Comparison of ENCODE assay signal across 10 cellular contexts in genomic region chr12:115468087-115468510, GRCh38.
DNase-seq lines count a peak whose midpoint lies in the region; ATAC-seq and TF ChIP-seq lines count a peak whose summit lies in the region.
"Had no signal": no experiment of that assay in that cellular context is flagged by ENCODE, and none has a peak within 500 bp of the region (broad histone marks: within the 10 kb centered on the region; RNA-seq: fewer than 3 reads in every experiment).

No MANE protein-coding gene starts in this region.

- peaks cover 0 to 4% of the 10 kb centered on the region in 2 donors for H3K9me3 Mint-ChIP-seq in activated T-cell treated with anti-CD3 and anti-CD28 coated beads, Interleukin-2, amount 50 U/mL, for 72 hours

- no peaks in the 10 kb centered on the region for H3K27me3 ChIP-seq in GM06990 (replicated peaks; ENCODE audit: control insufficient read depth, insufficient read depth, low read length)
- no peaks in the 10 kb centered on the region for H3K27me3 ChIP-seq in Peyer's patch
- H3K27me3 ChIP-seq in colonic mucosa = no peaks in the 10 kb centered on the region
- H3K27me3 ChIP-seq in mucosa of stomach (ENCODE audit: control insufficient read depth, insufficient read depth, low read length) = no peaks in the 10 kb centered on the region

- TF ChIP-seq CTCF in GM06990 (IDR thresholded peaks at IDR 0.05; ENCODE audit: insufficient read depth, low read length, poor library complexity, severe bottlenecking) = peak; percentile 27
- peak in 4 of 6 experiments; percentile 24 to 75 (median 64) for TF ChIP-seq CTCF in Peyer's patch (IDR thresholded peaks at IDR 0.05)
- no peak for TF ChIP-seq CTCF in colonic mucosa (IDR thresholded peaks at IDR 0.05)

- peaks cover 0 to 6% (median 0%) of the 10 kb centered on the region in 4 donors for H3K4me1 ChIP-seq in Peyer's patch
- H3K4me1 ChIP-seq in colonic mucosa = no peaks in the 10 kb centered on the region
- H3K4me1 ChIP-seq in mucosa of stomach (ENCODE audit: control insufficient read depth, insufficient read depth, low read length) = peaks cover 34% of the 10 kb centered on the region

- intact Hi-C loops in colonic mucosa (cut with DNase I) = no loop called here

- no peaks in the 10 kb centered on the region for H3K27me3 Mint-ChIP-seq in activated T-cell treated with anti-CD3 and anti-CD28 coated beads, Interleukin-2, amount 50 U/mL, for 72 hours (ENCODE audit: low read depth)

- DNase-seq in GM06990 (ENCODE audit: extremely low read depth, insufficient read length) = no peak
- DNase-seq in Peyer's patch = peak in 2 of 3 donors; percentile 88 to 90
- DNase-seq in colonic mucosa = peak; percentile 66
- DNase-seq in HUDEP-2 (lab: John Stamatoyannopoulos, UW; ENCODE audit: unreplicated experiment in 76 of 76) = no peak
- DNase-seq in activated T-cell treated with anti-CD3 and anti-CD28 coated beads, Interleukin-2, amount 50 U/mL, for 72 hours = no peak
- DNase-seq in NCI-H1694 (lab: John Stamatoyannopoulos, UW) = no peak
- DNase-seq: caudate nucleus, right cardiac atrium had no signal

- peak overlapping the region in 3 of 4 donors; percentile 53 to 74 (median 61) for H3K27ac ChIP-seq in Peyer's patch
- H3K27ac ChIP-seq in colonic mucosa = no peak overlapping the region

- H3K4me1 Mint-ChIP-seq in activated T-cell treated with anti-CD3 and anti-CD28 coated beads, Interleukin-2, amount 50 U/mL, for 72 hours (ENCODE audit: low read depth) = no peaks in the 10 kb centered on the region

- no peaks in the 10 kb centered on the region for H3K36me3 Mint-ChIP-seq in activated T-cell treated with anti-CD3 and anti-CD28 coated beads, Interleukin-2, amount 50 U/mL, for 72 hours (ENCODE audit: insufficient read depth in 2 of 2)

- H3K4me3 ChIP-seq in GM06990 (replicated peaks; ENCODE audit: low read depth, low read length) = no peak overlapping the region
- no peak overlapping the region for H3K4me3 ChIP-seq in Peyer's patch
- no peak overlapping the region for H3K4me3 ChIP-seq in colonic mucosa
- H3K4me3 ChIP-seq in mucosa of stomach (ENCODE audit: low read length) = no peak overlapping the region

- TF ChIP-seq POLR2A in Peyer's patch (IDR thresholded peaks at IDR 0.05) = peak in 1 of 2 donors; percentile 23

- no peak overlapping the region for H3K27ac Mint-ChIP-seq in activated T-cell treated with anti-CD3 and anti-CD28 coated beads, Interleukin-2, amount 50 U/mL, for 72 hours

- ATAC-seq in GM21423 (IDR thresholded peaks at IDR 0.05; ENCODE audit: unreplicated experiment) = no peak
- ATAC-seq in activated T-cell treated with anti-CD3 and anti-CD28 coated beads, Interleukin-2, amount 50 U/mL, for 72 hours (replicated peaks in 1 of 2) = no peak

- H3K9ac ChIP-seq in colonic mucosa (ENCODE audit: low read depth in 2 of 2, low read length in 2 of 2) = no peak overlapping the region
- peak overlapping the region; percentile 9 for H3K9ac ChIP-seq in mucosa of stomach (ENCODE audit: low read length)

- H3K36me3 ChIP-seq in GM06990 (ENCODE audit: control insufficient read depth, insufficient read depth, low read length) (no peaks in the 10 kb centered on the region), Peyer's patch (no peaks in the 10 kb centered on the region), colonic mucosa (no peaks in the 10 kb centered on the region), mucosa of stomach (ENCODE audit: control insufficient read depth, insufficient read depth, low read length) (no peaks in the 10 kb centered on the region)

- H3K9me3 ChIP-seq in Peyer's patch (no peaks in the 10 kb centered on the region), colonic mucosa (no peaks in the 10 kb centered on the region), mucosa of stomach (ENCODE audit: control insufficient read depth, low read length) (no peaks in the 10 kb centered on the region)

- H3K4me3 Mint-ChIP-seq in activated T-cell treated with anti-CD3 and anti-CD28 coated beads, Interleukin-2, amount 50 U/mL, for 72 hours = no peak overlapping the region

Comparison
In these comparisons a context has a peak if more than half of its experiments do, and no peak if none do; other contexts are left out.
1. DNase-seq: peak in Peyer's patch (2 of 3) and colonic mucosa (single experiment); none in GM06990 (single experiment), HUDEP-2 (0 of 76), activated T-cell treated with anti-CD3 and anti-CD28 coated beads, Interleukin-2, amount 50 U/mL, for 72 hours (0 of 2) and NCI-H1694 (single experiment).